Comparison of ENCODE assay signal across 25 cellular contexts in the genomic region with DNA sequence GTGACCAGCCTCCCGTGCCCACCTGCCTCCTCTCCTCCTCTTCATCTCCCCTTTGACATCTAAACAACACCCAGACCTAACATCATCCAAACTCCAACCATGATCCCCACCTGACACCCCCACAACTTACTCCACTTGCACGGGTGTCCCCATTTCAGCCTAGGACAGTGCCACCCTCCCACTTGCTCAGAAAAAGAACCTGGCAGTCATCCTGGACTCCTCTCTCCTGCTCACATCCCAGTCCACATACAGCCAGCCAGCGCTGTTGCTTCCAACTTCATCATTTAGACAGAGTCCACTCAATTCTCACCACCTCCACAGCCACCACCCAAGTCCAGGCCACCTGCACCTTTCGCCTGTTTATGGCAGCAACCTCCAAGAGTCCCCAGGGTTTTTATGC.
DNase-seq lines count a peak whose midpoint lies in the region; ATAC-seq, FAIRE-seq and TF ChIP-seq lines count a peak whose summit lies in the region.
"Had no signal": no experiment of that assay in that cellular context is flagged by ENCODE, and none has a peak within 500 bp of the region (broad histone marks: within the 10 kb centered on the region; RNA-seq: fewer than 3 reads in every experiment).

No MANE protein-coding gene starts in this region.

- H3K4ac ChIP-seq in H1 (replicated peaks; ENCODE audit: insufficient read length, low read depth, low read length): no peak overlapping the region

- WGBS in H1 (ENCODE audit: extremely low coverage in 1 of 2, insufficient coverage in 1 of 2, insufficient read length in 1 of 2, insufficient replicate concordance in 2 of 2, low coverage in 1 of 2, low lambda C conversion rate in 2 of 2, missing lambda C conversion rate in 1 of 2), 2 experiments: 90% methylated on average over 3 of the region's 4 CpGs; no CpG with 5 or more reads in 1 of the 2 experiments
- WGBS in upper lobe of left lung, 2 donors: 90 to 97% methylated on average over 4 of the region's 4 CpGs
- 90% methylated on average over 4 of the region's 4 CpGs for WGBS in prostate gland

- no peak overlapping the region for H3K9ac ChIP-seq in BLaER1 treated with 17β-estradiol and CSF1 and Interleukin-3, amounts not matched to agents 10 nM and 100 nM
- no peak overlapping the region for H3K9ac ChIP-seq in H1 (replicated peaks in 1 of 4; ENCODE audit: extremely low read depth in 1 of 4, low read depth in 3 of 4, low read length in 3 of 4)
- H3K9ac ChIP-seq: BLaER1 had no signal

- POLR2A ChIA-PET in H1 (lab: Charles Lee; ENCODE audit: partially characterized antibody): no interaction called here

- peak overlapping the region; percentile 18 for H3K4me3 Mint-ChIP-seq in neural crest cell
- H3K4me3 Mint-ChIP-seq: B cell; CD14-positive monocyte; CD4-positive, alpha-beta T cell; GM23338; HFFc6 had no signal

- H3K9me3 Mint-ChIP-seq in neural crest cell: peaks cover 12% of the 10 kb centered on the region
- H3K9me3 Mint-ChIP-seq: CD4-positive, alpha-beta T cell; HFFc6 had no signal

- no peaks in the 10 kb centered on the region for H3K36me3 ChIP-seq in BLaER1 treated with 17β-estradiol and CSF1 and Interleukin-3, amounts not matched to agents 10 nM and 100 nM
- H3K36me3 ChIP-seq in H1 (ENCODE audit: control insufficient read depth in 2 of 4, insufficient read depth in 4 of 4, low read length in 3 of 4) (no peaks in the 10 kb centered on the region; a peak in 1 of 8 replicates), upper lobe of left lung (no peaks in the 10 kb centered on the region), prostate gland (no peaks in the 10 kb centered on the region)
- H3K36me3 ChIP-seq: BLaER1, HAP-1 had no signal

- H2BK12ac ChIP-seq in H1 (ENCODE audit: low read depth, low read length): no peak overlapping the region

- H3K56ac ChIP-seq in H1 (replicated peaks; ENCODE audit: insufficient read length, low read depth, low read length): no peak overlapping the region

- H2BK15ac ChIP-seq in H1 (ENCODE audit: low read length): no peak overlapping the region

- no peak overlapping the region for H3K4me3 ChIP-seq in BLaER1 treated with 17β-estradiol and CSF1 and Interleukin-3, amounts not matched to agents 10 nM and 100 nM
- H3K4me3 ChIP-seq in H1 (ENCODE audit: extremely low read depth in 1 of 4, insufficient read depth in 2 of 4, low read depth in 3 of 4, low read length in 4 of 4) (no peak overlapping the region), upper lobe of left lung (no peak overlapping the region), prostate gland (no peak overlapping the region)
- H3K4me3 ChIP-seq: BLaER1, GM23338, HAP-1 had no signal

- no peak overlapping the region for H3K18ac ChIP-seq in H1 (ENCODE audit: extremely low read depth, low read length)

- H4K8ac ChIP-seq in H1 (ENCODE audit: extremely low read depth, insufficient read depth, low read length): no peak overlapping the region

- TF ChIP-seq POLR2A in H1 (IDR thresholded peaks at IDR 0.05; ENCODE audit: control extremely low read depth in 1 of 2, low read depth in 2 of 2, low read length in 2 of 2) (no peak), upper lobe of left lung (IDR thresholded peaks at IDR 0.05) (no peak), prostate gland (IDR thresholded peaks at IDR 0.05) (no peak)

- no peak overlapping the region for H2AK5ac ChIP-seq in H1 (ENCODE audit: low read depth, low read length)

- peaks cover 38 to 47% (median 41%) of the 10 kb centered on the region in 10 experiments for H3K4me1 ChIP-seq in BLaER1 treated with 17β-estradiol and CSF1 and Interleukin-3, amounts not matched to agents 10 nM and 100 nM
- H3K4me1 ChIP-seq in H1 (replicated peaks in 1 of 4; ENCODE audit: control insufficient read depth in 3 of 4, insufficient read depth in 4 of 4, low read length in 3 of 4) (peaks cover 9 to 26% (median 16%) of the 10 kb centered on the region in 4 experiments; a peak in 6 of 7 replicates), upper lobe of left lung (no peaks in the 10 kb centered on the region), prostate gland (replicated peaks) (no peaks in the 10 kb centered on the region)

- no peak overlapping the region for H3K23ac ChIP-seq in H1 (ENCODE audit: insufficient read length)

- H3K23me2 ChIP-seq in H1 (ENCODE audit: low read depth, low read length): peaks cover 5% of the 10 kb centered on the region

- CTCF ChIA-PET in H1 (lab: Charles Lee; ENCODE audit: partially characterized antibody): no interaction called here

- TF ChIP-seq EP300 in H1 (IDR thresholded peaks at IDR 0.05; ENCODE audit: borderline replicate concordance in 1 of 2, low read depth in 2 of 2, low read length in 2 of 2) (no peak), upper lobe of left lung (IDR thresholded peaks at IDR 0.05) (no peak)

- no peaks in the 10 kb centered on the region for H3K79me1 ChIP-seq in H1 (ENCODE audit: low read depth, low read length)

- no peaks in the 10 kb centered on the region; a peak in 1 of 4 replicates for H3K79me2 ChIP-seq in H1 (ENCODE audit: control insufficient read depth in 1 of 2, insufficient read depth in 2 of 2, low read length in 2 of 2)

- H4K91ac ChIP-seq in H1 (replicated peaks; ENCODE audit: insufficient read length, low read length): no peak overlapping the region

- intact Hi-C loops in prostate gland (cut with DNase I): no loop called here

- no peak for TF ChIP-seq RAD21 in H1 (IDR thresholded peaks at IDR 0.05 in 1 of 2, conservative IDR thresholded peaks at IDR 0.05 in 1 of 2; ENCODE audit: low read depth in 2 of 2, low read length in 2 of 2)

- 0 out of 22 replicates have a peak overlapping the region, but pooled peaks of 1 of the 11 experiments have one; percentile 83 for H3K27ac ChIP-seq in BLaER1 treated with 17β-estradiol and CSF1 and Interleukin-3, amounts not matched to agents 10 nM and 100 nM
- H3K27ac ChIP-seq in H1 (ENCODE audit: low read depth, low read length) (no peak overlapping the region), upper lobe of left lung (no peak overlapping the region), prostate gland (no peak overlapping the region)
- H3K27ac ChIP-seq: 22Rv1, BLaER1 had no signal

- H2BK5ac ChIP-seq in H1 (ENCODE audit: low read depth, low read length): no peak overlapping the region

- 0 out of 2 replicates have a peak overlapping the region, but pooled peaks have one; percentile 27 for H2BK20ac ChIP-seq in H1 (ENCODE audit: low read length)

- H3K4me2 ChIP-seq in BLaER1 treated with 17β-estradiol and CSF1 and Interleukin-3, amounts not matched to agents 10 nM and 100 nM: peak overlapping the region in 10 of 11 experiments; percentile 76 to 94 (median 88); a peak in 13 of 22 replicates
- H3K4me2 ChIP-seq in H1 (ENCODE audit: insufficient read depth in 1 of 2, low read depth in 2 of 2, low read length in 2 of 2): no peak overlapping the region
- H3K4me2 ChIP-seq: GM23338 had no signal

- no peak overlapping the region for H4K5ac ChIP-seq in H1 (ENCODE audit: insufficient read length, low read depth, low read length)

- no peak overlapping the region for H3K27ac Mint-ChIP-seq in neural crest cell (ENCODE audit: unreplicated experiment)
- H3K27ac Mint-ChIP-seq: B cell; CD14-positive monocyte; CD4-positive, alpha-beta T cell; CD8-positive, alpha-beta memory T cell; GM23338; HFFc6 had no signal

- DNase-seq in H1 (ENCODE audit: low read depth in 1 of 2, low spot score in 2 of 2): no peak
- no peak for DNase-seq in neural crest cell (ENCODE audit: low read depth, low spot score)
- peak; percentile 9 for DNase-seq in occipital lobe (lab: John Stamatoyannopoulos, UW)
- DNase-seq in putamen (ENCODE audit: low spot score): no peak
- DNase-seq in upper lobe of left lung: no peak
- DNase-seq in prostate gland (ENCODE audit: low spot score): no peak
- DNase-seq: Calu3; CD4-positive, alpha-beta T cell; CD8-positive, alpha-beta memory T cell; DMS53; DMS79 treated with DMSO at 0.1 percent for 48 hours; GF-D8; HFFc6 had no signal

- H4K20me1 ChIP-seq in BLaER1 treated with 17β-estradiol and CSF1 and Interleukin-3, amounts not matched to agents 10 nM and 100 nM: no peaks in the 10 kb centered on the region
- peaks cover 0 to 4% of the 10 kb centered on the region in 2 experiments for H4K20me1 ChIP-seq in H1 (replicated peaks in 1 of 2; ENCODE audit: control insufficient read depth in 1 of 2, insufficient read depth in 2 of 2, low read length in 2 of 2)
- H4K20me1 ChIP-seq: BLaER1 had no signal

- H2AFZ ChIP-seq in H1 (ENCODE audit: low read length): no peak overlapping the region
- H2AFZ ChIP-seq: GM23338 had no signal

- ATAC-seq in upper lobe of left lung (ENCODE audit: low FRiP score in 2 of 2): no peak
- no peak for ATAC-seq in GM21619 (IDR thresholded peaks at IDR 0.05; ENCODE audit: unreplicated experiment)
- ATAC-seq: GM23338 had no signal

- H2BK120ac ChIP-seq in H1 (replicated peaks; ENCODE audit: low read depth, low read length): no peak overlapping the region

- no peaks in the 10 kb centered on the region for H3K27me3 Mint-ChIP-seq in neural crest cell (ENCODE audit: low read depth)

- H3K27me3 ChIP-seq in BLaER1 treated with 17β-estradiol and CSF1 and Interleukin-3, amounts not matched to agents 10 nM and 100 nM: no peaks in the 10 kb centered on the region
- H3K27me3 ChIP-seq in H1 (replicated peaks in 1 of 4; ENCODE audit: control insufficient read depth in 3 of 4, extremely low read depth in 1 of 4, insufficient read depth in 3 of 4, low read length in 3 of 4) (peaks cover 0 to 5% (median 0%) of the 10 kb centered on the region in 4 experiments; a peak in 2 of 7 replicates), upper lobe of left lung (no peaks in the 10 kb centered on the region), prostate gland (replicated peaks; ENCODE audit: insufficient read depth) (peaks cover 4% of the 10 kb centered on the region)
- H3K27me3 ChIP-seq: BLaER1 had no signal

- peaks cover 4% of the 10 kb centered on the region for H3K36me3 Mint-ChIP-seq in neural crest cell (ENCODE audit: low read depth)
- H3K36me3 Mint-ChIP-seq: CD14-positive monocyte had no signal

- H3K14ac ChIP-seq in H1 (ENCODE audit: insufficient read length): no peak overlapping the region

- peaks cover 8 to 16% (median 11%) of the 10 kb centered on the region in 11 experiments; a peak in 17 of 22 replicates for H3K9me3 ChIP-seq in BLaER1 treated with 17β-estradiol and CSF1 and Interleukin-3, amounts not matched to agents 10 nM and 100 nM (replicated peaks in 1 of 11)
- H3K9me3 ChIP-seq in H1 (ENCODE audit: insufficient read depth in 2 of 2, low read depth in 1 of 2, low read length in 1 of 2) (peaks cover 0 to 8% of the 10 kb centered on the region in 2 experiments; a peak in 2 of 4 replicates), upper lobe of left lung (no peaks in the 10 kb centered on the region), prostate gland (no peaks in the 10 kb centered on the region)

- no peak for TF ChIP-seq CTCF in H1 (IDR thresholded peaks at IDR 0.05; ENCODE audit: control extremely low read depth in 1 of 3, insufficient read depth in 1 of 3, low read depth in 1 of 3, low read length in 3 of 3)
- TF ChIP-seq CTCF in neural crest cell (conservative IDR thresholded peaks at IDR 0.05): no peak
- TF ChIP-seq CTCF in upper lobe of left lung (IDR thresholded peaks at IDR 0.05): no peak
- no peak for TF ChIP-seq CTCF in prostate gland (IDR thresholded peaks at IDR 0.05)

- peaks cover 40% of the 10 kb centered on the region for H3K4me1 Mint-ChIP-seq in neural crest cell
- H3K4me1 Mint-ChIP-seq: B cell; CD8-positive, alpha-beta memory T cell had no signal

- FAIRE-seq in H1 (lab: Jason Lieb, UNC): no peak
- FAIRE-seq: A204.1, GM12891, GM18507, H54 had no signal

TF ChIP-seq in H1, 55 proteins besides CTCF, POLR2A, EP300 and RAD21 (continues in another document):
- TF ChIP-seq CHD2 (IDR thresholded peaks at IDR 0.05; ENCODE audit: low read length): no peak

Comparison
In these comparisons a context has a peak if more than half of its experiments do, and no peak if none do; other contexts are left out.
1. H3K4me2 ChIP-seq: peak in BLaER1 treated with 17β-estradiol and CSF1 and Interleukin-3, amounts not matched to agents 10 nM and 100 nM (10 of 11); none in H1 (0 of 2).